ENCODE assay signal across 9 cellular contexts in the genomic region with DNA sequence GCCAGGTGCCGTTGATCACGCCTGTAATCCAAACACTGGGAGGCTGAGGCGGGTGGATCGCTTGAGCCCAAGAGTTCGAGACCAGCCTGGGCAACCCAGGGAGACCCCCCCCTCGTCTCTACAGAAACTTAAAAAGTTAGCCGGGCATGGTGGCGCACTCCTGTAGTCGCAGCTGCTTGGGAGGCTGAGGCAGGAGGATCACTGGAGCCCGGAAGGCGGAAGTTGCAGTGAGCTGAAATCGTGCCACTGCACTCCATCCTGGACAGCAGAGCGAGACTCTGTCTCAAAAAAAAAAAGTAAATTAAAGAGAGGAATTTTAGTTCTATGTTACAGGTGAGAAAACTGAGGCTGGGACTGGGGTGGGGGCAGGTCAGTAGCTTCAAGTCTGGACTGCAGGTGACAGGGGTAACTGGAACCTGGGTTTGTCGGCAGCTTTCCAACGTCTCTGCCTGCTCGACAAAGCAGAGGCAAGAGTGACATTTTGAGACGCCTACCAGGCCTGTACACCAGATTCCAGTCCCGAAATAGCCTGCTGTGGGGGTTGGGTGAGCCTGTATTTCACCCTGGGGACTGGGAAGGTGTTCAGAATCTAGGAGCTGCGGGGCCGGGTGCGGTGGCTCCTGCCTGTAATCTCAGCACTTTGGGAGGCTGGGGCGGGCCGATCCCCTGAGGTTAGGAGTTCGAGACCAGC. TPM values are rescaled to one million over a fixed set of nuclear protein-coding genes. Genes with fewer than 3 reads are reported as not detected.
DNase-seq lines count a peak whose midpoint lies in the region; ATAC-seq, FAIRE-seq and TF ChIP-seq lines count a peak whose summit lies in the region.
"Had no signal": no experiment of that assay in that cellular context is flagged by ENCODE, and none has a peak within 500 bp of the region (broad histone marks: within the 10 kb centered on the region; RNA-seq: fewer than 3 reads in every experiment).

No MANE protein-coding gene starts in this region.

- DNase-seq in activated T-cell treated with anti-CD3 and anti-CD28 coated beads, Interleukin-2, amount 50 U/mL, for 4 hours = no peak
- no peak for DNase-seq in activated T-cell treated with anti-CD3 and anti-CD28 coated beads for 4 hours
- DNase-seq in colonic mucosa = peak; percentile 53
- DNase-seq in urothelium cell line (ENCODE audit: low spot score) = peak; percentile 29
- DNase-seq in COLO829 (ENCODE audit: low spot score) = no peak
- no peak for DNase-seq in activated gamma-delta T cell (lab: John Stamatoyannopoulos, UW)

- peaks cover 32% of the 10 kb centered on the region for H3K4me1 Mint-ChIP-seq in activated T-cell treated with anti-CD3 and anti-CD28 coated beads, Interleukin-2, amount 50 U/mL, for 4 hours (ENCODE audit: low read depth)

- H3K4me1 ChIP-seq in colonic mucosa (no peaks in the 10 kb centered on the region), mesodermal cell (ENCODE audit: control insufficient read depth, insufficient read depth, low read length, poor library complexity, severe bottlenecking) (peaks cover 5% of the 10 kb centered on the region)

- peak overlapping the region; percentile 93 to 98 for H3K9ac ChIP-seq in colonic mucosa (ENCODE audit: low read depth in 2 of 2, low read length in 2 of 2)

- H3K27me3 ChIP-seq in colonic mucosa = no peaks in the 10 kb centered on the region

- no peak for FAIRE-seq in urothelium cell line (lab: Jason Lieb, UNC)

- H3K9me3 ChIP-seq in colonic mucosa (no peaks in the 10 kb centered on the region), mesodermal cell (ENCODE audit: control insufficient read depth, low read length) (no peaks in the 10 kb centered on the region)

- 79 to 81% methylated on average over 23 to 24 of the region's 24 CpGs for WGBS in mesodermal cell (ENCODE audit: insufficient coverage in 2 of 2), 2 experiments

- H3K27me3 Mint-ChIP-seq in activated T-cell treated with anti-CD3 and anti-CD28 coated beads, Interleukin-2, amount 50 U/mL, for 4 hours (ENCODE audit: low read depth) = no peaks in the 10 kb centered on the region

- H3K27ac ChIP-seq in colonic mucosa (peak overlapping the region; percentile 90), mesodermal cell (ENCODE audit: low read depth, low read length, severe bottlenecking) (peak overlapping the region; percentile 57)

- intact Hi-C loops in colonic mucosa (cut with DNase I) = no loop called here

- ATAC-seq in activated T-cell treated with anti-CD3 and anti-CD28 coated beads, Interleukin-2, amount 50 U/mL, for 4 hours = no peak
- ATAC-seq in HG03045 (IDR thresholded peaks at IDR 0.05; ENCODE audit: unreplicated experiment) = no peak

- H3K4me3 ChIP-seq in colonic mucosa = peak overlapping the region; percentile 93
- H3K4me3 ChIP-seq in mesodermal cell (ENCODE audit: extremely low read depth, insufficient read depth, low read length, poor library complexity, severe bottlenecking) = peak overlapping the region; percentile 86

- peak overlapping the region; percentile 95 for H3K4me3 Mint-ChIP-seq in activated T-cell treated with anti-CD3 and anti-CD28 coated beads, Interleukin-2, amount 50 U/mL, for 4 hours

- peaks cover 16% of the 10 kb centered on the region for H3K36me3 Mint-ChIP-seq in activated T-cell treated with anti-CD3 and anti-CD28 coated beads, Interleukin-2, amount 50 U/mL, for 4 hours (ENCODE audit: insufficient read depth)

- TF ChIP-seq CTCF in colonic mucosa (IDR thresholded peaks at IDR 0.05) = no peak

- no peaks in the 10 kb centered on the region for H3K9me3 Mint-ChIP-seq in activated T-cell treated with anti-CD3 and anti-CD28 coated beads, Interleukin-2, amount 50 U/mL, for 4 hours

- H3K36me3 ChIP-seq in colonic mucosa (no peaks in the 10 kb centered on the region), mesodermal cell (ENCODE audit: control insufficient read depth, insufficient read depth, low read length) (peaks cover 47% of the 10 kb centered on the region)

RNA-seq across cellular contexts. Expression of gene SELENOW, which starts 1.2 kb away (rescaled TPM):
- 10 to 100 TPM; 57.7 to 68.0 (median 62.5) TPM for total RNA-seq in activated T-cell treated with anti-CD3 and anti-CD28 coated beads, Interleukin-2, amount 50 U/mL, for 4 hours
- total RNA-seq in colonic mucosa = 100 to 1,000 TPM; 280 to 519 TPM
- 121 TPM for polyA plus RNA-seq in mesodermal cell (2013, experiment 1 of 2)
- polyA plus RNA-seq in mesodermal cell (2013, experiment 2 of 2) = 108 TPM

RNA-seq across cellular contexts. Expression of gene TPRX1, which starts 24.7 kb away (rescaled TPM):
- not detected for total RNA-seq in activated T-cell treated with anti-CD3 and anti-CD28 coated beads, Interleukin-2, amount 50 U/mL, for 4 hours
- not detected for total RNA-seq in colonic mucosa
- not detected for polyA plus RNA-seq in mesodermal cell (2013, experiment 1 of 2)
- not detected for polyA plus RNA-seq in mesodermal cell (2013, experiment 2 of 2)
- polyA plus RNA-seq: adipose tissue had no signal

RNA-seq across cellular contexts. Expression of gene NOP53, which starts 34.3 kb away (rescaled TPM):
- total RNA-seq in activated T-cell treated with anti-CD3 and anti-CD28 coated beads, Interleukin-2, amount 50 U/mL, for 4 hours = 100 to 1,000 TPM; 260 to 295 (median 277) TPM
- 100 to 1,000 TPM; 145 to 257 TPM for total RNA-seq in colonic mucosa
- polyA plus RNA-seq in mesodermal cell (2013, experiment 1 of 2) = 220 TPM
- polyA plus RNA-seq in mesodermal cell (2013, experiment 2 of 2) = 208 TPM

RNA-seq across cellular contexts. Expression of gene CRX, which starts 42.1 kb away (rescaled TPM):
- total RNA-seq in activated T-cell treated with anti-CD3 and anti-CD28 coated beads, Interleukin-2, amount 50 U/mL, for 4 hours = not detected
- total RNA-seq in colonic mucosa = not detected
- not detected for polyA plus RNA-seq in mesodermal cell (2013, experiment 1 of 2)
- not detected for polyA plus RNA-seq in mesodermal cell (2013, experiment 2 of 2)

Comparison
In these comparisons a context has a peak if more than half of its experiments do, and no peak if none do; other contexts are left out.
1. DNase-seq: peak in colonic mucosa (single experiment) and urothelium cell line (single experiment); none in activated T-cell treated with anti-CD3 and anti-CD28 coated beads, Interleukin-2, amount 50 U/mL, for 4 hours (single experiment), activated T-cell treated with anti-CD3 and anti-CD28 coated beads for 4 hours (single experiment), COLO829 (single experiment) and activated gamma-delta T cell (single experiment).
2. RNA of gene SELENOW, which starts 1.2 kb away (total RNA-seq): 280 to 519 TPM in colonic mucosa; 57.7 to 68.0 TPM in activated T-cell treated with anti-CD3 and anti-CD28 coated beads, Interleukin-2, amount 50 U/mL, for 4 hours; every median in the first group is over 4 times any median in the second.